ENCODE assay signal across 1 cellular context in the genomic region with DNA sequence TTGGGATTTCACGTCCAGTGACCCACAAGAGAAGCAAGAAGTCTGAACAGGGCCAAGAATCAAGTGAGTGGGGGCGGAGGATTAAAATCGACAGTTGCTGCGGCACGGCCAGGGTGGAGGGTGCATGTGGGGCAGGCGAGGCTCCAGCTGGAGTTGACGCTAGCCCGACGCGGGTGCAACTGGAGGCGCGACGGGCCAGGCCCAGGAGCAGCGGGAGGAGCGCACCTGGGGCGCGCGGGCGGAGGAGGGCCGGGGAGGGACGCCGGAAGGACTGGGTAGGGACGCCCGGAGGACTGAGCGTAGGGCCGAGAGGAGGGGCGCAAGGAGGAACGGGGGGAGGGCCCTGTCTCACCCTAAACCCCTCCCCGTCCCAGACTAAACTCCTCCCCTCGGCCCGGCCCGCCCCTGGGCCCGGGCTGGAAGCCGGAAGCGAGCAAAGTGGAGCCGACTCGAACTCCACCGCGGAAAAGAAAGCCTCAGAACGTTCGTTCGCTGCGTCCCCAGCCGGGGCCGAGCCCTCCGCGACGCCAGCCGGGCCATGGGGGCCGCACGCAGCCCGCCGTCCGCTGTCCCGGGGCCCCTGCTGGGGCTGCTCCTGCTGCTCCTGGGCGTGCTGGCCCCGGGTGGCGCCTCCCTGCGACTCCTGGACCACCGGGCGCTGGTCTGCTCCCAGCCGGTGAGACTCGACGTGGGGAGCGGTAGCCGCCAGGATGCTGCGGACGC.
TF ChIP-seq lines count a peak whose summit lies in the region.

A gene with protein sequence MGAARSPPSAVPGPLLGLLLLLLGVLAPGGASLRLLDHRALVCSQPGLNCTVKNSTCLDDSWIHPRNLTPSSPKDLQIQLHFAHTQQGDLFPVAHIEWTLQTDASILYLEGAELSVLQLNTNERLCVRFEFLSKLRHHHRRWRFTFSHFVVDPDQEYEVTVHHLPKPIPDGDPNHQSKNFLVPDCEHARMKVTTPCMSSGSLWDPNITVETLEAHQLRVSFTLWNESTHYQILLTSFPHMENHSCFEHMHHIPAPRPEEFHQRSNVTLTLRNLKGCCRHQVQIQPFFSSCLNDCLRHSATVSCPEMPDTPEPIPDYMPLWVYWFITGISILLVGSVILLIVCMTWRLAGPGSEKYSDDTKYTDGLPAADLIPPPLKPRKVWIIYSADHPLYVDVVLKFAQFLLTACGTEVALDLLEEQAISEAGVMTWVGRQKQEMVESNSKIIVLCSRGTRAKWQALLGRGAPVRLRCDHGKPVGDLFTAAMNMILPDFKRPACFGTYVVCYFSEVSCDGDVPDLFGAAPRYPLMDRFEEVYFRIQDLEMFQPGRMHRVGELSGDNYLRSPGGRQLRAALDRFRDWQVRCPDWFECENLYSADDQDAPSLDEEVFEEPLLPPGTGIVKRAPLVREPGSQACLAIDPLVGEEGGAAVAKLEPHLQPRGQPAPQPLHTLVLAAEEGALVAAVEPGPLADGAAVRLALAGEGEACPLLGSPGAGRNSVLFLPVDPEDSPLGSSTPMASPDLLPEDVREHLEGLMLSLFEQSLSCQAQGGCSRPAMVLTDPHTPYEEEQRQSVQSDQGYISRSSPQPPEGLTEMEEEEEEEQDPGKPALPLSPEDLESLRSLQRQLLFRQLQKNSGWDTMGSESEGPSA (plus strand): TSS at position 447 of the 723 bp plus-strand sequence. CDS start 92 bp downstream, at position 539.

TF ChIP-seq in HepG2, 621 proteins besides CTCF, POLR2A, EP300 and RAD21 (continued from another document and continues in another):
- TF ChIP-seq, protein P1, sequence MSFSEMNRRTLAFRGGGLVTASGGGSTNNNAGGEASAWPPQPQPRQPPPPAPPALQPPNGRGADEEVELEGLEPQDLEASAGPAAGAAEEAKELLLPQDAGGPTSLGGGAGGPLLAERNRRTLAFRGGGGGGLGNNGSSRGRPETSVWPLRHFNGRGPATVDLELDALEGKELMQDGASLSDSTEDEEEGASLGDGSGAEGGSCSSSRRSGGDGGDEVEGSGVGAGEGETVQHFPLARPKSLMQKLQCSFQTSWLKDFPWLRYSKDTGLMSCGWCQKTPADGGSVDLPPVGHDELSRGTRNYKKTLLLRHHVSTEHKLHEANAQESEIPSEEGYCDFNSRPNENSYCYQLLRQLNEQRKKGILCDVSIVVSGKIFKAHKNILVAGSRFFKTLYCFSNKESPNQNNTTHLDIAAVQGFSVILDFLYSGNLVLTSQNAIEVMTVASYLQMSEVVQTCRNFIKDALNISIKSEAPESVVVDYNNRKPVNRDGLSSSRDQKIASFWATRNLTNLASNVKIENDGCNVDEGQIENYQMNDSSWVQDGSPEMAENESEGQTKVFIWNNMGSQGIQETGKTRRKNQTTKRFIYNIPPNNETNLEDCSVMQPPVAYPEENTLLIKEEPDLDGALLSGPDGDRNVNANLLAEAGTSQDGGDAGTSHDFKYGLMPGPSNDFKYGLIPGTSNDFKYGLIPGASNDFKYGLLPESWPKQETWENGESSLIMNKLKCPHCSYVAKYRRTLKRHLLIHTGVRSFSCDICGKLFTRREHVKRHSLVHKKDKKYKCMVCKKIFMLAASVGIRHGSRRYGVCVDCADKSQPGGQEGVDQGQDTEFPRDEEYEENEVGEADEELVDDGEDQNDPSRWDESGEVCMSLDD (CRISPR knock-in tag; IDR thresholded peaks at IDR 0.05; ENCODE audit: borderline replicate concordance), result no peak
- no peak for TF ChIP-seq NFATC3 (CRISPR knock-in tag; IDR thresholded peaks at IDR 0.05)
- TF ChIP-seq, protein P2, sequence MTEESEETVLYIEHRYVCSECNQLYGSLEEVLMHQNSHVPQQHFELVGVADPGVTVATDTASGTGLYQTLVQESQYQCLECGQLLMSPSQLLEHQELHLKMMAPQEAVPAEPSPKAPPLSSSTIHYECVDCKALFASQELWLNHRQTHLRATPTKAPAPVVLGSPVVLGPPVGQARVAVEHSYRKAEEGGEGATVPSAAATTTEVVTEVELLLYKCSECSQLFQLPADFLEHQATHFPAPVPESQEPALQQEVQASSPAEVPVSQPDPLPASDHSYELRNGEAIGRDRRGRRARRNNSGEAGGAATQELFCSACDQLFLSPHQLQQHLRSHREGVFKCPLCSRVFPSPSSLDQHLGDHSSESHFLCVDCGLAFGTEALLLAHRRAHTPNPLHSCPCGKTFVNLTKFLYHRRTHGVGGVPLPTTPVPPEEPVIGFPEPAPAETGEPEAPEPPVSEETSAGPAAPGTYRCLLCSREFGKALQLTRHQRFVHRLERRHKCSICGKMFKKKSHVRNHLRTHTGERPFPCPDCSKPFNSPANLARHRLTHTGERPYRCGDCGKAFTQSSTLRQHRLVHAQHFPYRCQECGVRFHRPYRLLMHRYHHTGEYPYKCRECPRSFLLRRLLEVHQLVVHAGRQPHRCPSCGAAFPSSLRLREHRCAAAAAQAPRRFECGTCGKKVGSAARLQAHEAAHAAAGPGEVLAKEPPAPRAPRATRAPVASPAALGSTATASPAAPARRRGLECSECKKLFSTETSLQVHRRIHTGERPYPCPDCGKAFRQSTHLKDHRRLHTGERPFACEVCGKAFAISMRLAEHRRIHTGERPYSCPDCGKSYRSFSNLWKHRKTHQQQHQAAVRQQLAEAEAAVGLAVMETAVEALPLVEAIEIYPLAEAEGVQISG (CRISPR knock-in tag; IDR thresholded peaks at IDR 0.05), result peak; percentile 58
- TF ChIP-seq, protein P3, sequence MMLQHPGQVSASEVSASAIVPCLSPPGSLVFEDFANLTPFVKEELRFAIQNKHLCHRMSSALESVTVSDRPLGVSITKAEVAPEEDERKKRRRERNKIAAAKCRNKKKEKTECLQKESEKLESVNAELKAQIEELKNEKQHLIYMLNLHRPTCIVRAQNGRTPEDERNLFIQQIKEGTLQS (CRISPR knock-in tag; IDR thresholded peaks at IDR 0.05), result peak; percentile 37; the same call in 1 of the 2 replicates
- TF ChIP-seq, protein P4, sequence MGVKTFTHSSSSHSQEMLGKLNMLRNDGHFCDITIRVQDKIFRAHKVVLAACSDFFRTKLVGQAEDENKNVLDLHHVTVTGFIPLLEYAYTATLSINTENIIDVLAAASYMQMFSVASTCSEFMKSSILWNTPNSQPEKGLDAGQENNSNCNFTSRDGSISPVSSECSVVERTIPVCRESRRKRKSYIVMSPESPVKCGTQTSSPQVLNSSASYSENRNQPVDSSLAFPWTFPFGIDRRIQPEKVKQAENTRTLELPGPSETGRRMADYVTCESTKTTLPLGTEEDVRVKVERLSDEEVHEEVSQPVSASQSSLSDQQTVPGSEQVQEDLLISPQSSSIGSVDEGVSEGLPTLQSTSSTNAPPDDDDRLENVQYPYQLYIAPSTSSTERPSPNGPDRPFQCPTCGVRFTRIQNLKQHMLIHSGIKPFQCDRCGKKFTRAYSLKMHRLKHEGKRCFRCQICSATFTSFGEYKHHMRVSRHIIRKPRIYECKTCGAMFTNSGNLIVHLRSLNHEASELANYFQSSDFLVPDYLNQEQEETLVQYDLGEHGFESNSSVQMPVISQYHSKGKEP (CRISPR knock-in tag; IDR thresholded peaks at IDR 0.05), result 0 out of 2 replicates have a peak, but pooled peaks have one; percentile 37
- TF ChIP-seq, protein P5, sequence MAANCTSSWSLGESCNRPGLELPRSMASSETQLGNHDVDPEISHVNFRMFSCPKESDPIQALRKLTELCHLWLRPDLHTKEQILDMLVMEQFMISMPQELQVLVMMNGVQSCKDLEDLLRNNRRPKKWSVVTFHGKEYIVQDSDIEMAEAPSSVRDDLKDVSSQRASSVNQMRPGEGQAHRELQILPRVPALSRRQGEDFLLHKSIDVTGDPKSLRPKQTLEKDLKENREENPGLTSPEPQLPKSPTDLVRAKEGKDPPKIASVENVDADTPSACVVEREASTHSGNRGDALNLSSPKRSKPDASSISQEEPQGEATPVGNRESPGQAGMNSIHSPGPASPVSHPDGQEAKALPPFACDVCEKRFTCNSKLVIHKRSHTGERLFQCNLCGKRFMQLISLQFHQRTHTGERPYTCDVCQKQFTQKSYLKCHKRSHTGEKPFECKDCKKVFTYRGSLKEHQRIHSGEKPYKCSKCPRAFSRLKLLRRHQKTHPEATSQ (CRISPR knock-in tag; IDR thresholded peaks at IDR 0.05; ENCODE audit: borderline replicate concordance), result no peak
- no peak for TF ChIP-seq ZC3H13 (CRISPR knock-in tag; IDR thresholded peaks at IDR 0.05)
- TF ChIP-seq TOE1 (CRISPR knock-in tag; IDR thresholded peaks at IDR 0.05), result no peak
- no peak for TF ChIP-seq ZNF549 (CRISPR knock-in tag; IDR thresholded peaks at IDR 0.05)
- TF ChIP-seq, protein P6, sequence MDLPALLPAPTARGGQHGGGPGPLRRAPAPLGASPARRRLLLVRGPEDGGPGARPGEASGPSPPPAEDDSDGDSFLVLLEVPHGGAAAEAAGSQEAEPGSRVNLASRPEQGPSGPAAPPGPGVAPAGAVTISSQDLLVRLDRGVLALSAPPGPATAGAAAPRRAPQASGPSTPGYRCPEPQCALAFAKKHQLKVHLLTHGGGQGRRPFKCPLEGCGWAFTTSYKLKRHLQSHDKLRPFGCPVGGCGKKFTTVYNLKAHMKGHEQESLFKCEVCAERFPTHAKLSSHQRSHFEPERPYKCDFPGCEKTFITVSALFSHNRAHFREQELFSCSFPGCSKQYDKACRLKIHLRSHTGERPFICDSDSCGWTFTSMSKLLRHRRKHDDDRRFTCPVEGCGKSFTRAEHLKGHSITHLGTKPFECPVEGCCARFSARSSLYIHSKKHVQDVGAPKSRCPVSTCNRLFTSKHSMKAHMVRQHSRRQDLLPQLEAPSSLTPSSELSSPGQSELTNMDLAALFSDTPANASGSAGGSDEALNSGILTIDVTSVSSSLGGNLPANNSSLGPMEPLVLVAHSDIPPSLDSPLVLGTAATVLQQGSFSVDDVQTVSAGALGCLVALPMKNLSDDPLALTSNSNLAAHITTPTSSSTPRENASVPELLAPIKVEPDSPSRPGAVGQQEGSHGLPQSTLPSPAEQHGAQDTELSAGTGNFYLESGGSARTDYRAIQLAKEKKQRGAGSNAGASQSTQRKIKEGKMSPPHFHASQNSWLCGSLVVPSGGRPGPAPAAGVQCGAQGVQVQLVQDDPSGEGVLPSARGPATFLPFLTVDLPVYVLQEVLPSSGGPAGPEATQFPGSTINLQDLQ (CRISPR knock-in tag; IDR thresholded peaks at IDR 0.05), result 0 out of 2 replicates have a peak, but pooled peaks have one; percentile 45
- no peak for TF ChIP-seq SATB2 (CRISPR knock-in tag; IDR thresholded peaks at IDR 0.05)
- no peak for TF ChIP-seq ZNF121 (CRISPR knock-in tag; IDR thresholded peaks at IDR 0.05)
- 0 out of 2 replicates have a peak, but pooled peaks have one; percentile 66 for TF ChIP-seq ZNF564 (CRISPR knock-in tag; IDR thresholded peaks at IDR 0.05)
- TF ChIP-seq U2AF1 (optimal IDR thresholded peaks at IDR 0.05; ENCODE audit: low read depth, low read length), result no peak
- TF ChIP-seq ZFP36L2 (CRISPR knock-in tag; IDR thresholded peaks at IDR 0.05), result no peak
- no peak for TF ChIP-seq ZNF430 (CRISPR knock-in tag; IDR thresholded peaks at IDR 0.05)
- TF ChIP-seq, protein P7, sequence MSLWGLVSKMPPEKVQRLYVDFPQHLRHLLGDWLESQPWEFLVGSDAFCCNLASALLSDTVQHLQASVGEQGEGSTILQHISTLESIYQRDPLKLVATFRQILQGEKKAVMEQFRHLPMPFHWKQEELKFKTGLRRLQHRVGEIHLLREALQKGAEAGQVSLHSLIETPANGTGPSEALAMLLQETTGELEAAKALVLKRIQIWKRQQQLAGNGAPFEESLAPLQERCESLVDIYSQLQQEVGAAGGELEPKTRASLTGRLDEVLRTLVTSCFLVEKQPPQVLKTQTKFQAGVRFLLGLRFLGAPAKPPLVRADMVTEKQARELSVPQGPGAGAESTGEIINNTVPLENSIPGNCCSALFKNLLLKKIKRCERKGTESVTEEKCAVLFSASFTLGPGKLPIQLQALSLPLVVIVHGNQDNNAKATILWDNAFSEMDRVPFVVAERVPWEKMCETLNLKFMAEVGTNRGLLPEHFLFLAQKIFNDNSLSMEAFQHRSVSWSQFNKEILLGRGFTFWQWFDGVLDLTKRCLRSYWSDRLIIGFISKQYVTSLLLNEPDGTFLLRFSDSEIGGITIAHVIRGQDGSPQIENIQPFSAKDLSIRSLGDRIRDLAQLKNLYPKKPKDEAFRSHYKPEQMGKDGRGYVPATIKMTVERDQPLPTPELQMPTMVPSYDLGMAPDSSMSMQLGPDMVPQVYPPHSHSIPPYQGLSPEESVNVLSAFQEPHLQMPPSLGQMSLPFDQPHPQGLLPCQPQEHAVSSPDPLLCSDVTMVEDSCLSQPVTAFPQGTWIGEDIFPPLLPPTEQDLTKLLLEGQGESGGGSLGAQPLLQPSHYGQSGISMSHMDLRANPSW (CRISPR knock-in tag; IDR thresholded peaks at IDR 0.05; ENCODE audit: borderline replicate concordance), result no peak
- TF ChIP-seq ZNF143 (CRISPR knock-in tag; IDR thresholded peaks at IDR 0.05), result peak; percentile 8; the same call in 1 of the 2 replicates
- no peak for TF ChIP-seq ZNF570 (CRISPR knock-in tag; IDR thresholded peaks at IDR 0.05; ENCODE audit: borderline replicate concordance)
- peak; percentile 91 for TF ChIP-seq ZNF777 (CRISPR knock-in tag; IDR thresholded peaks at IDR 0.05)
- TF ChIP-seq, protein P8, sequence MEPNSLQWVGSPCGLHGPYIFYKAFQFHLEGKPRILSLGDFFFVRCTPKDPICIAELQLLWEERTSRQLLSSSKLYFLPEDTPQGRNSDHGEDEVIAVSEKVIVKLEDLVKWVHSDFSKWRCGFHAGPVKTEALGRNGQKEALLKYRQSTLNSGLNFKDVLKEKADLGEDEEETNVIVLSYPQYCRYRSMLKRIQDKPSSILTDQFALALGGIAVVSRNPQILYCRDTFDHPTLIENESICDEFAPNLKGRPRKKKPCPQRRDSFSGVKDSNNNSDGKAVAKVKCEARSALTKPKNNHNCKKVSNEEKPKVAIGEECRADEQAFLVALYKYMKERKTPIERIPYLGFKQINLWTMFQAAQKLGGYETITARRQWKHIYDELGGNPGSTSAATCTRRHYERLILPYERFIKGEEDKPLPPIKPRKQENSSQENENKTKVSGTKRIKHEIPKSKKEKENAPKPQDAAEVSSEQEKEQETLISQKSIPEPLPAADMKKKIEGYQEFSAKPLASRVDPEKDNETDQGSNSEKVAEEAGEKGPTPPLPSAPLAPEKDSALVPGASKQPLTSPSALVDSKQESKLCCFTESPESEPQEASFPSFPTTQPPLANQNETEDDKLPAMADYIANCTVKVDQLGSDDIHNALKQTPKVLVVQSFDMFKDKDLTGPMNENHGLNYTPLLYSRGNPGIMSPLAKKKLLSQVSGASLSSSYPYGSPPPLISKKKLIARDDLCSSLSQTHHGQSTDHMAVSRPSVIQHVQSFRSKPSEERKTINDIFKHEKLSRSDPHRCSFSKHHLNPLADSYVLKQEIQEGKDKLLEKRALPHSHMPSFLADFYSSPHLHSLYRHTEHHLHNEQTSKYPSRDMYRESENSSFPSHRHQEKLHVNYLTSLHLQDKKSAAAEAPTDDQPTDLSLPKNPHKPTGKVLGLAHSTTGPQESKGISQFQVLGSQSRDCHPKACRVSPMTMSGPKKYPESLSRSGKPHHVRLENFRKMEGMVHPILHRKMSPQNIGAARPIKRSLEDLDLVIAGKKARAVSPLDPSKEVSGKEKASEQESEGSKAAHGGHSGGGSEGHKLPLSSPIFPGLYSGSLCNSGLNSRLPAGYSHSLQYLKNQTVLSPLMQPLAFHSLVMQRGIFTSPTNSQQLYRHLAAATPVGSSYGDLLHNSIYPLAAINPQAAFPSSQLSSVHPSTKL (CRISPR knock-in tag; IDR thresholded peaks at IDR 0.05), result 0 out of 2 replicates have a peak, but pooled peaks have one; percentile 18
- TF ChIP-seq, protein P9, sequence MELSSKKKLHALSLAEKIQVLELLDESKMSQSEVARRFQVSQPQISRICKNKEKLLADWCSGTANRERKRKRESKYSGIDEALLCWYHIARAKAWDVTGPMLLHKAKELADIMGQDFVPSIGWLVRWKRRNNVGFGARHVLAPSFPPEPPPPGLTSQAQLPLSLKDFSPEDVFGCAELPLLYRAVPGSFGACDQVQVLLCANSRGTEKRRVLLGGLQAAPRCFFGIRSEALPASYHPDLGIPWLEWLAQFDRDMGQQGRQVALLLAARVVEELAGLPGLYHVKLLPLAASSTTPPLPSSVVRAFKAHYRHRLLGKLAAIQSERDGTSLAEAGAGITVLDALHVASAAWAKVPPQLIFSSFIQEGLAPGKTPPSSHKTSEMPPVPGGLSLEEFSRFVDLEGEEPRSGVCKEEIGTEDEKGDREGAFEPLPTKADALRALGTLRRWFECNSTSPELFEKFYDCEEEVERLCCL (CRISPR knock-in tag; IDR thresholded peaks at IDR 0.05; ENCODE audit: borderline replicate concordance), result peak; percentile 38; the same call in 1 of the 2 replicates
